Comparison of ENCODE assay signal across 25 cellular contexts in genomic region chrX:70806081-70806480, GRCh38.
"Had no signal": no experiment of that assay in that cellular context is flagged by ENCODE, and none has a peak within 500 bp of the region (broad histone marks: within the 10 kb centered on the region; RNA-seq: fewer than 3 reads in every experiment).

No MANE protein-coding gene starts in this region.

- H3K4me1 Mint-ChIP-seq: endodermal cell had no signal

- H3K27me3 ChIP-seq: colonic mucosa, esophagus muscularis mucosa, foreskin keratinocyte, gastroesophageal sphincter had no signal

- H3K4me3 ChIP-seq: colonic mucosa, coronary artery, dorsolateral prefrontal cortex, esophagus muscularis mucosa, esophagus squamous epithelium, gastrocnemius medialis, gastroesophageal sphincter, heart left ventricle, heart right ventricle had no signal

- H3K27ac ChIP-seq: colonic mucosa, coronary artery, dorsolateral prefrontal cortex, epithelial cell of prostate, esophagus muscularis mucosa, esophagus squamous epithelium, foreskin keratinocyte, gastrocnemius medialis, gastroesophageal sphincter, heart left ventricle, heart right ventricle had no signal

- DNase-seq: colonic mucosa; cortex of kidney; dermis blood vessel endothelial cell; dorsolateral prefrontal cortex; effector CD4-positive, alpha-beta T cell; effector CD8-positive, alpha-beta T cell; effector memory CD4-positive, alpha-beta T cell; effector memory CD8-positive, alpha-beta T cell; endodermal cell; erythroblast; esophagus squamous epithelium; foreskin fibroblast; foreskin keratinocyte; foreskin melanocyte; gastrocnemius medialis; glutamatergic neuron; head of caudate nucleus; heart left ventricle; heart right ventricle had no signal

- H3K4me3 Mint-ChIP-seq: dendritic cell treated with granulocyte-macrophage colony-stimulating factor and Interleukin-4, amounts not matched to agents 40 ng/mL and 50 ng/mL, for 4 days; effector memory CD8-positive, alpha-beta T cell; endodermal cell had no signal

- H3K4me1 ChIP-seq: colonic mucosa, esophagus muscularis mucosa, esophagus squamous epithelium, foreskin keratinocyte, gastrocnemius medialis, gastroesophageal sphincter, heart left ventricle, heart right ventricle had no signal

- H3K27ac Mint-ChIP-seq: dendritic cell treated with granulocyte-macrophage colony-stimulating factor and Interleukin-4, amounts not matched to agents 40 ng/mL and 50 ng/mL, for 4 days; effector memory CD8-positive, alpha-beta T cell; endodermal cell had no signal

- H3K9me3 Mint-ChIP-seq: dendritic cell treated with granulocyte-macrophage colony-stimulating factor and Interleukin-4, amounts not matched to agents 40 ng/mL and 50 ng/mL, for 4 days; effector memory CD8-positive, alpha-beta T cell had no signal

- H3K9me3 ChIP-seq: colonic mucosa, esophagus muscularis mucosa, esophagus squamous epithelium, gastrocnemius medialis, gastroesophageal sphincter had no signal

- ATAC-seq: effector memory CD8-positive, alpha-beta T cell; esophagus mucosa; foreskin keratinocyte; gastrocnemius medialis; gastroesophageal sphincter; heart left ventricle; heart right ventricle had no signal

- H3K36me3 ChIP-seq: colonic mucosa, esophagus muscularis mucosa, esophagus squamous epithelium, gastrocnemius medialis, gastroesophageal sphincter, heart left ventricle, heart right ventricle had no signal
